ENCODE assay signal across 16 cellular contexts in the genomic region with DNA sequence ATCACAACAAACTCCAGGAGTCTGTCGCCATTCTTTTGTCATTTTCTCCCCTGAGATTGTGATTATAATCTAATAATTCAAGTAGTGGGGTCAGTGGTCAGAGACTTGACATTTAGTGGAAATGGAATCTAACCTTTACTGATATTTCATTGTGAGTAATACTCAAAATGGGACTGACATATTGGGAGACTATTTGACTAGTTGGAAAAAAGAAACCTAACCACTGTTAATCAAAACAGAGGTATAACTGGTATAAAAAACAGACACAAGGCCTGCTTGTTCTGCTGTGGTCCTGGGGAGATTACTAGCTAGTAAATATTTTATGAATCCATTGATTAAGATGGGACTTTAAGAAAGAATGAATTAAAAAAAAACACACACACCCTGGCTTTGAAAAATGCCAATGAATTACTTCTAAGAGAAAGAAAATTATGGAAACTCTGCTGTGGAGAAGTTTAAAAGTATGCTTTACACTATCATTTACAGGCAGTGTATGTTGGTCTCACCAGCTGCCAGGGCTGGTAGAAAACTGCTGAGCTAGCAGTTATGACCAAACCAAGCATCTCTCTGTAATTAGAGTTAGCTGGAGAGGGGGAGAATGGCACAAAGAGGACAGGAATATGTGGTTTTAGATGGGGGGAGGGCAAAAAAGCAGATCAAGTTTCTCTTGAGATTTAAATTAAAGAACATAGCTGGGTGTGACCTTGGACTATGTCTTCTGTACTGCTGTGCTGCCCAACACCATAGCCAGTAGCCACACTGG.
DNase-seq lines count a peak whose midpoint lies in the region; ATAC-seq and TF ChIP-seq lines count a peak whose summit lies in the region.
"Had no signal": no experiment of that assay in that cellular context is flagged by ENCODE, and none has a peak within 500 bp of the region (broad histone marks: within the 10 kb centered on the region; RNA-seq: fewer than 3 reads in every experiment).

No MANE protein-coding gene starts in this region.

- no peak overlapping the region for H3K4me3 ChIP-seq in IMR-90 (ENCODE audit: insufficient read depth, low read depth, low read length)
- no peak overlapping the region for H3K4me3 ChIP-seq in naive thymus-derived CD4-positive, alpha-beta T cell (ENCODE audit: low read length)
- no peak overlapping the region for H3K4me3 ChIP-seq in coronary artery
- H3K4me3 ChIP-seq: lower lobe of right lung had no signal

- H4K8ac ChIP-seq in IMR-90 (ENCODE audit: low read depth in 2 of 2, low read length in 2 of 2) = no peak overlapping the region

- H2AK5ac ChIP-seq in IMR-90 (ENCODE audit: low read depth, low read length) = no peak overlapping the region

- no peak overlapping the region for H2BK120ac ChIP-seq in IMR-90 (ENCODE audit: low read depth, low read length)

- no peak overlapping the region for H3K18ac ChIP-seq in IMR-90 (ENCODE audit: low read depth, low read length)

- BruUV-seq in IMR-90 (replicated peaks; lab: Mats Ljungman, UMichigan) = no TSS peak

- H2BK15ac ChIP-seq in IMR-90 (ENCODE audit: low read depth, low read length) = no peak overlapping the region

- H3K9me3 ChIP-seq in IMR-90 (ENCODE audit: control insufficient read depth, insufficient read depth, low read length) = no peaks in the 10 kb centered on the region
- H3K9me3 ChIP-seq in naive thymus-derived CD4-positive, alpha-beta T cell (ENCODE audit: control insufficient read depth in 2 of 3, low read length in 3 of 3) = peaks cover 0 to 7% (median 0%) of the 10 kb centered on the region in 3 experiments
- H3K9me3 ChIP-seq: lower lobe of right lung, neutrophil had no signal

- dilution Hi-C loops in IMR-90 (cut with HindIII; ENCODE audit: low sequenced_read_pairs, unreplicated experiment) = no loop called here

- ATAC-seq in IMR-90 (ENCODE audit: low read depth) (no peak), GM19397 (IDR thresholded peaks at IDR 0.05; ENCODE audit: unreplicated experiment) (no peak)
- ATAC-seq in naive thymus-derived CD4-positive, alpha-beta T cell = no peak
- ATAC-seq: lower lobe of right lung had no signal

- no peaks in the 10 kb centered on the region for H3K27me3 Mint-ChIP-seq in activated T-helper 1 cell treated with anti-CD3 and anti-CD28 coated beads, Interleukin-12 subunit alpha, Interleukin-12 subunit beta, Interleukin-2, Interleukin-4 antibody, amounts not matched to agents 30 ng/mL and 10 ng/mL and 1 ng/mL, durations not matched to agents 14 hours and 24 hours and 36 hours (ENCODE audit: insufficient read depth)
- H3K27me3 Mint-ChIP-seq in naive thymus-derived CD4-positive, alpha-beta T cell = no peaks in the 10 kb centered on the region

- no peak overlapping the region for H3K23ac ChIP-seq in IMR-90 (ENCODE audit: low read depth, low read length)

- H3K27me3 ChIP-seq in IMR-90 (ENCODE audit: control insufficient read depth, insufficient read depth, low read length) = no peaks in the 10 kb centered on the region
- no peaks in the 10 kb centered on the region for H3K27me3 ChIP-seq in naive thymus-derived CD4-positive, alpha-beta T cell (ENCODE audit: control insufficient read depth in 2 of 2, insufficient read depth in 2 of 2, low read length in 2 of 2)
- H3K27me3 ChIP-seq: neutrophil had no signal

- CTCF ChIA-PET in IMR-90 (lab: Yijun Ruan, JAX) = interaction anchor here (0.5 kb wide), 1 partner anchor 46 kb away, joined by 3 read pairs; no protein-coding TSS in a partner anchor
- CTCF ChIA-PET in naive thymus-derived CD4-positive, alpha-beta T cell (lab: Charles Lee) = interaction anchor here (1.2 to 2.0 kb wide), 4 partner anchors 14 to 223 kb away, joined by 3 to 7 read pairs (median 6); no protein-coding TSS in a partner anchor

- H2BK20ac ChIP-seq in IMR-90 (ENCODE audit: low read depth, low read length) = no peak overlapping the region

- no peak overlapping the region for H3K56ac ChIP-seq in IMR-90 (ENCODE audit: extremely low read depth, insufficient read depth, low read length)

- no CpG with 5 or more reads among the region's 1 CpG for WGBS in IMR-90 (ENCODE audit: extremely low coverage in 2 of 2, insufficient read length in 1 of 2), 2 experiments

- peaks cover 51% of the 10 kb centered on the region for H3K36me3 Mint-ChIP-seq in activated T-helper 1 cell treated with anti-CD3 and anti-CD28 coated beads, Interleukin-12 subunit alpha, Interleukin-12 subunit beta, Interleukin-2, Interleukin-4 antibody, amounts not matched to agents 30 ng/mL and 10 ng/mL and 1 ng/mL, durations not matched to agents 14 hours and 24 hours and 36 hours (ENCODE audit: low read depth)
- peaks cover 14 to 41% (median 32%) of the 10 kb centered on the region in 5 donors for H3K36me3 Mint-ChIP-seq in naive thymus-derived CD4-positive, alpha-beta T cell

- TF ChIP-seq RAD21 in IMR-90 (IDR thresholded peaks at IDR 0.05; ENCODE audit: low read length) = no peak

- peak overlapping the region; percentile 40 for H3K4me3 Mint-ChIP-seq in activated T-helper 1 cell treated with anti-CD3 and anti-CD28 coated beads, Interleukin-12 subunit alpha, Interleukin-12 subunit beta, Interleukin-2, Interleukin-4 antibody, amounts not matched to agents 30 ng/mL and 10 ng/mL and 1 ng/mL, durations not matched to agents 14 hours and 24 hours and 36 hours
- peak overlapping the region in 6 of 10 donors; percentile 12 to 94 (median 35) for H3K4me3 Mint-ChIP-seq in naive thymus-derived CD4-positive, alpha-beta T cell

- no peak for TF ChIP-seq CTCF in IMR-90 (conservative IDR thresholded peaks at IDR 0.05; ENCODE audit: low read depth, low read length)
- TF ChIP-seq CTCF in coronary artery (IDR thresholded peaks at IDR 0.05) = no peak

- H3K14ac ChIP-seq in IMR-90 (replicated peaks; ENCODE audit: low read depth, low read length) = no peak overlapping the region

- in situ Hi-C loops in IMR-90 (cut with MboI; ENCODE audit: low sequenced_read_pairs) = no loop called here

- H2BK5ac ChIP-seq in IMR-90 (ENCODE audit: low read depth, low read length, poor library complexity, severe bottlenecking) = no peak overlapping the region

- H3K4me1 ChIP-seq in IMR-90 (ENCODE audit: control insufficient read depth, insufficient read depth, low read length) = peaks cover 8% of the 10 kb centered on the region
- H3K4me1 ChIP-seq in naive thymus-derived CD4-positive, alpha-beta T cell (ENCODE audit: control insufficient read depth in 2 of 2, insufficient read depth in 2 of 2, low read length in 2 of 2) = peaks cover 78 to 82% of the 10 kb centered on the region in 2 donors

- no peak overlapping the region for H2AK9ac ChIP-seq in IMR-90 (replicated peaks; ENCODE audit: low read depth, low read length, poor library complexity)

- H3K27ac ChIP-seq in IMR-90 (ENCODE audit: insufficient read depth, low read length) (no peak overlapping the region), coronary artery (no peak overlapping the region)
- peak overlapping the region; percentile 97 for H3K27ac ChIP-seq in naive thymus-derived CD4-positive, alpha-beta T cell (ENCODE audit: low read depth, low read length)
- H3K27ac ChIP-seq: 22Rv1, lower lobe of right lung, neutrophil had no signal

- H2AFZ ChIP-seq in IMR-90 (replicated peaks; ENCODE audit: low read length, poor library complexity) = no peak overlapping the region

- no peak overlapping the region for H3K9ac ChIP-seq in IMR-90 (ENCODE audit: low read depth, low read length)

- H3K4ac ChIP-seq in IMR-90 (ENCODE audit: low read depth, low read length) = no peak overlapping the region

- peak; percentile 20 for DNase-seq in DMS 273 (lab: John Stamatoyannopoulos, UW; ENCODE audit: unreplicated experiment)
- DNase-seq in DMS 273 treated with DMSO at 0.1 percent for 48 hours (lab: John Stamatoyannopoulos, UW) = no peak
- DNase-seq in IMR-90 = no peak
- no peak for DNase-seq in activated T-helper 1 cell treated with anti-CD3 and anti-CD28 coated beads, Interleukin-12 subunit alpha, Interleukin-12 subunit beta, Interleukin-2, Interleukin-4 antibody, amounts not matched to agents 30 ng/mL and 10 ng/mL and 1 ng/mL, durations not matched to agents 14 hours and 24 hours and 36 hours (ENCODE audit: low spot score)
- no peak for DNase-seq in naive thymus-derived CD4-positive, alpha-beta T cell
- DNase-seq in DMS53 treated with DMSO at 0.1 percent for 48 hours (lab: John Stamatoyannopoulos, UW; ENCODE audit: unreplicated experiment) = no peak
- DNase-seq in coronary artery (ENCODE audit: low spot score) = no peak
- DNase-seq: activated CD4-positive, alpha-beta T cell treated with anti-CD3 and anti-CD28 coated beads, Interleukin-2, amount 50 U/mL, for 4 hours; dermis blood vessel endothelial cell; GF-D8; lower lobe of right lung; NCI-H1092; NCI-H524 treated with DMSO at 0.1 percent for 48 hours had no signal

- H3K9me3 Mint-ChIP-seq in activated T-helper 1 cell treated with anti-CD3 and anti-CD28 coated beads, Interleukin-12 subunit alpha, Interleukin-12 subunit beta, Interleukin-2, Interleukin-4 antibody, amounts not matched to agents 30 ng/mL and 10 ng/mL and 1 ng/mL, durations not matched to agents 14 hours and 24 hours and 36 hours = no peaks in the 10 kb centered on the region
- peaks cover 0 to 19% (median 5%) of the 10 kb centered on the region in 11 donors for H3K9me3 Mint-ChIP-seq in naive thymus-derived CD4-positive, alpha-beta T cell

- H3K9me1 ChIP-seq in IMR-90 (ENCODE audit: insufficient read depth, low read length) = peaks cover 4% of the 10 kb centered on the region; the same call in 1 of the 2 replicates

- no peak overlapping the region for H4K91ac ChIP-seq in IMR-90 (ENCODE audit: insufficient read depth, low read depth, low read length)

- intact Hi-C loops in IMR-90 (cut with micrococcal nuclease) = no loop called here
- intact Hi-C loops in activated T-helper 1 cell treated with anti-CD3 and anti-CD28 coated beads, Interleukin-12 subunit alpha, Interleukin-12 subunit beta, Interleukin-2, Interleukin-4 antibody, amounts not matched to agents 30 ng/mL and 10 ng/mL and 1 ng/mL, durations not matched to agents 14 hours and 24 hours and 36 hours (cut with micrococcal nuclease) = loop anchor here (1.0 to 10.0 kb wide), 4 partner anchors 10 to 515 kb away; partner anchors contain the start of gene REV3L
- intact Hi-C loops in naive thymus-derived CD4-positive, alpha-beta T cell (cut with micrococcal nuclease) = no loop called here

- H4K5ac ChIP-seq in IMR-90 (ENCODE audit: low read depth, low read length) = no peak overlapping the region

- H3K36me3 ChIP-seq in IMR-90 (ENCODE audit: control insufficient read depth, insufficient read depth, low read length) = peaks cover 3% of the 10 kb centered on the region; the same call in 1 of the 2 replicates
- no peaks in the 10 kb centered on the region for H3K36me3 ChIP-seq in naive thymus-derived CD4-positive, alpha-beta T cell (ENCODE audit: control insufficient read depth in 2 of 3, insufficient read depth in 3 of 3, low read length in 3 of 3)
- H3K36me3 ChIP-seq: lower lobe of right lung, neutrophil had no signal

- no peak overlapping the region for H3K4me2 ChIP-seq in IMR-90 (ENCODE audit: low read depth, low read length)

- no peaks in the 10 kb centered on the region for H4K20me1 ChIP-seq in IMR-90 (ENCODE audit: insufficient read depth, low read length)

- H3K27ac Mint-ChIP-seq in activated T-helper 1 cell treated with anti-CD3 and anti-CD28 coated beads, Interleukin-12 subunit alpha, Interleukin-12 subunit beta, Interleukin-2, Interleukin-4 antibody, amounts not matched to agents 30 ng/mL and 10 ng/mL and 1 ng/mL, durations not matched to agents 14 hours and 24 hours and 36 hours = peak overlapping the region; percentile 86
- H3K27ac Mint-ChIP-seq in naive thymus-derived CD4-positive, alpha-beta T cell = peak overlapping the region; percentile 73 to 100 (median 98)

- H3K79me1 ChIP-seq in IMR-90 (ENCODE audit: low read depth in 1 of 2, low read length in 2 of 2) = peaks cover 10 to 23% of the 10 kb centered on the region in 2 experiments; a peak in 2 of 4 replicates

- H3K4me1 Mint-ChIP-seq in activated T-helper 1 cell treated with anti-CD3 and anti-CD28 coated beads, Interleukin-12 subunit alpha, Interleukin-12 subunit beta, Interleukin-2, Interleukin-4 antibody, amounts not matched to agents 30 ng/mL and 10 ng/mL and 1 ng/mL, durations not matched to agents 14 hours and 24 hours and 36 hours (ENCODE audit: low read depth) = peaks cover 84% of the 10 kb centered on the region
- peaks cover 60 to 97% (median 91%) of the 10 kb centered on the region in 7 donors for H3K4me1 Mint-ChIP-seq in naive thymus-derived CD4-positive, alpha-beta T cell

- POLR2A ChIA-PET in IMR-90 (lab: Charles Lee; ENCODE audit: unreplicated experiment) = interaction anchor here (0.6 kb wide), 1 partner anchor 292 kb away, joined by 4 read pairs; no protein-coding TSS in a partner anchor
- POLR2A ChIA-PET in naive thymus-derived CD4-positive, alpha-beta T cell (lab: Charles Lee) = interaction anchor here (1.0 to 2.6 kb wide), 10 partner anchors 7 to 266 kb away, joined by 3 to 15 read pairs (median 4); no protein-coding TSS in a partner anchor

- TF ChIP-seq POLR2A in IMR-90 (IDR thresholded peaks at IDR 0.05; ENCODE audit: low read depth, low read length) = no peak
